16 cellular contexts compared by ENCODE assay signal in genomic region chr13:104143760-104144406, GRCh38.
DNase-seq lines count a peak whose midpoint lies in the region; ATAC-seq and TF ChIP-seq lines count a peak whose summit lies in the region.
"Had no signal": no experiment of that assay in that cellular context is flagged by ENCODE, and none has a peak within 500 bp of the region (broad histone marks: within the 10 kb centered on the region; RNA-seq: fewer than 3 reads in every experiment).

No MANE protein-coding gene starts in this region.

- H3K9me2 ChIP-seq in GM23338 (ENCODE audit: insufficient read depth): peaks cover 4% of the 10 kb centered on the region; the same call in 1 of the 2 replicates

- ATAC-seq in GM23338 (peak; percentile 88), SK-N-SH treated with all-trans-retinoic acid at 6 μM for 48 hours (no peak)
- ATAC-seq: activated T-cell treated with anti-CD3 and anti-CD28 coated beads, Interleukin-2, amount 50 U/mL, for 72 hours; foreskin keratinocyte had no signal

- H3K9me3 Mint-ChIP-seq in GM23338 (peaks cover 12% of the 10 kb centered on the region), neural progenitor cell (peaks cover 3% of the 10 kb centered on the region)

- H3K9me3 ChIP-seq in neural progenitor cell (ENCODE audit: low read depth) (no peaks in the 10 kb centered on the region), adrenal gland (replicated peaks in 1 of 3) (no peaks in the 10 kb centered on the region)
- H3K9me3 ChIP-seq: MG63, stomach had no signal

- H3K4me2 ChIP-seq in GM23338 (peak overlapping the region; percentile 27; the same call in 1 of the 2 replicates), neural progenitor cell (peak overlapping the region; percentile 64)

- H3K79me2 ChIP-seq in GM23338 (replicated peaks; ENCODE audit: insufficient read depth): no peaks in the 10 kb centered on the region
- H3K79me2 ChIP-seq in neural progenitor cell (ENCODE audit: low read depth): no peaks in the 10 kb centered on the region

- H3K9ac ChIP-seq in neural progenitor cell: no peak overlapping the region

- no peaks in the 10 kb centered on the region for H3K36me3 ChIP-seq in GM23338 (ENCODE audit: insufficient read depth)
- H3K36me3 ChIP-seq in neural progenitor cell: no peaks in the 10 kb centered on the region
- no peaks in the 10 kb centered on the region for H3K36me3 ChIP-seq in adrenal gland (replicated peaks in 1 of 2)
- H3K36me3 ChIP-seq: MG63, stomach had no signal

- H3K36me3 Mint-ChIP-seq in GM23338 (ENCODE audit: low read depth) (peaks cover 18% of the 10 kb centered on the region), neural progenitor cell (no peaks in the 10 kb centered on the region)
- H3K36me3 Mint-ChIP-seq: naive B cell had no signal

- H3K27me3 ChIP-seq in GM23338 (ENCODE audit: insufficient read depth) (no peaks in the 10 kb centered on the region), neural progenitor cell (no peaks in the 10 kb centered on the region), adrenal gland (no peaks in the 10 kb centered on the region)
- H3K27me3 ChIP-seq: foreskin keratinocyte, MG63, stomach had no signal

- DNase-seq in GM23338 (ENCODE audit: low spot score): peak; percentile 25
- peak; percentile 29 for DNase-seq in NCI-H2227 treated with DMSO at 0.1 percent for 48 hours (lab: John Stamatoyannopoulos, UW)
- DNase-seq in astrocyte of the spinal cord (ENCODE audit: low read depth, low spot score): peak; percentile 44
- DNase-seq in neural progenitor cell (ENCODE audit: low spot score): peak; percentile 56
- no peak for DNase-seq in DMS79 (lab: John Stamatoyannopoulos, UW)
- DNase-seq in T-helper 9 cell: no peak
- DNase-seq in adrenal gland: no peak
- DNase-seq: activated T-cell treated with anti-CD3 and anti-CD28 coated beads, Interleukin-2, amount 50 U/mL, for 72 hours; anterior cingulate cortex; effector CD4-positive, alpha-beta T cell; foreskin keratinocyte; GF-D8; MG63; naive B cell; stomach had no signal

- TF ChIP-seq CTCF in GM23338 (conservative IDR thresholded peaks at IDR 0.05; ENCODE audit: low read depth in 2 of 2) (no peak), astrocyte of the spinal cord (IDR thresholded peaks at IDR 0.05; ENCODE audit: low read depth, low read length) (no peak), neural progenitor cell (IDR thresholded peaks at IDR 0.05) (no peak), adrenal gland (IDR thresholded peaks at IDR 0.05) (no peak)

- H2AFZ ChIP-seq in GM23338: peak overlapping the region; percentile 53; the same call in 1 of the 2 replicates
- H2AFZ ChIP-seq in neural progenitor cell (replicated peaks): peak overlapping the region; percentile 92

- H3K4me1 Mint-ChIP-seq in GM23338: peaks cover 20% of the 10 kb centered on the region
- peaks cover 22% of the 10 kb centered on the region for H3K4me1 Mint-ChIP-seq in neural progenitor cell
- H3K4me1 Mint-ChIP-seq: naive B cell had no signal

- H3K4me3 ChIP-seq in GM23338 (no peak overlapping the region), astrocyte of the spinal cord (ENCODE audit: low read depth, low read length) (no peak overlapping the region), neural progenitor cell (peak overlapping the region; percentile 17), adrenal gland (no peak overlapping the region)
- H3K4me3 ChIP-seq: MG63, stomach had no signal

- H3K4me3 Mint-ChIP-seq in GM23338 (no peak overlapping the region), neural progenitor cell (peak overlapping the region; percentile 33)
- H3K4me3 Mint-ChIP-seq: activated T-cell treated with anti-CD3 and anti-CD28 coated beads, Interleukin-2, amount 50 U/mL, for 72 hours; naive B cell had no signal

- in situ Hi-C loops in astrocyte of the spinal cord (cut with HindIII; ENCODE audit: low sequenced_read_pairs): no loop called here

- H3K27ac ChIP-seq in GM23338 (ENCODE audit: low read depth): peak overlapping the region; percentile 46; the same call in 1 of the 2 replicates
- no peak overlapping the region for H3K27ac ChIP-seq in neural progenitor cell
- no peak overlapping the region for H3K27ac ChIP-seq in adrenal gland
- H3K27ac ChIP-seq: foreskin keratinocyte, stomach had no signal

- H4K20me1 ChIP-seq in GM23338 (replicated peaks; ENCODE audit: insufficient read depth) (no peaks in the 10 kb centered on the region), neural progenitor cell (ENCODE audit: low read depth) (no peaks in the 10 kb centered on the region)

- H3K27ac Mint-ChIP-seq in GM23338 (peak overlapping the region; percentile 9), neural progenitor cell (peak overlapping the region; percentile 23)
- H3K27ac Mint-ChIP-seq: activated T-cell treated with anti-CD3 and anti-CD28 coated beads, Interleukin-2, amount 50 U/mL, for 72 hours; naive B cell had no signal

- TF ChIP-seq POLR2A in adrenal gland (IDR thresholded peaks at IDR 0.05): no peak

- H3K27me3 Mint-ChIP-seq in GM23338 (ENCODE audit: insufficient read depth, low read depth, poor library complexity): no peaks in the 10 kb centered on the region
- H3K27me3 Mint-ChIP-seq in neural progenitor cell (ENCODE audit: insufficient read depth, low read depth): no peaks in the 10 kb centered on the region
- H3K27me3 Mint-ChIP-seq: naive B cell had no signal

- H3K4me1 ChIP-seq in GM23338 (ENCODE audit: insufficient read depth) (peaks cover 24% of the 10 kb centered on the region), neural progenitor cell (peaks cover 13% of the 10 kb centered on the region), adrenal gland (replicated peaks in 1 of 2) (no peaks in the 10 kb centered on the region)
- H3K4me1 ChIP-seq: foreskin keratinocyte, stomach had no signal

- intact Hi-C loops in adrenal gland (cut with DNase I): no loop called here

- H3F3A ChIP-seq in GM23338 (replicated peaks; ENCODE audit: low read depth) (no peaks in the 10 kb centered on the region), neural progenitor cell (ENCODE audit: low read depth) (peaks cover 3% of the 10 kb centered on the region)

- WGBS in adrenal gland, 4 donors: 46 to 58% (median 53%) methylated on average over 9 of the region's 9 CpGs

TF ChIP-seq in SK-N-SH treated with all-trans-retinoic acid at 6 μM for 48 hours, 23 proteins besides CTCF, POLR2A, EP300 and RAD21:
- TF ChIP-seq ZNF8 (CRISPR knock-in tag; IDR thresholded peaks at IDR 0.05) (no peak), GLIS3 (CRISPR knock-in tag; IDR thresholded peaks at IDR 0.05) (no peak)
TF ChIP-seq in SK-N-SH treated with all-trans-retinoic acid at 6 μM for 48 hours: peak in this region for 0.

Comparison
In these comparisons a context has a peak if more than half of its experiments do, and no peak if none do; other contexts are left out.
1. DNase-seq: peak in GM23338 (single experiment), NCI-H2227 treated with DMSO at 0.1 percent for 48 hours (single experiment), astrocyte of the spinal cord (single experiment) and neural progenitor cell (single experiment); none in DMS79 (single experiment), T-helper 9 cell (single experiment) and adrenal gland (0 of 7).